ENCODE assay signal across 24 cellular contexts in the genomic region with DNA sequence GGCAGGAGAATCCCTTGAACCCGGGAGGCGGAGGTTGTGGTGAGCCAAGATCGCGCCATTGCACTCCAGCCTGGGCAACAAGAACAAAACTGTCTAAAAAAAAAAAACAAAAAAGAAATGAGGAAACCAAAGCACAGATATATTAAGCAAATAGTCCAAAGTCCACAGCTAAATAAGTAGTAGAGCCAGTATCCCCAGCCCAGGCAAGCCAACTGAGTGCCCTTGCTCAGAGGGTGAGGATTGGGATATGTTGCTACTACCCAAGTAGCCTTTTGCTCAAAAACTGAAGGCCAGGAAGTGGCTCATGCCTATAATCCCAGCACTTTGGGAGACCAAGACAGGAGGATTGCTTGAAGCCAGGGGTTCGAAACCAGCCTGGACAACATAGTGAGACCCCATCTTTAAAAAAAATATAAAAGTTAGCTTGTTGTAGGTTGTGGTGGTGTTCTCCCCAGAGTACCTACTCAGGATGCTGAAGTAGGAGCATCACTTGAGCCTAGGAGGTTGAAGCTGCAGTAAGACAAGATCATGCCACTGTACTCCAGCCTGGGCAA.
"Had no signal": no experiment of that assay in that cellular context is flagged by ENCODE, and none has a peak within 500 bp of the region (broad histone marks: within the 10 kb centered on the region; RNA-seq: fewer than 3 reads in every experiment).

No MANE protein-coding gene starts in this region.

- FAIRE-seq: colon, kidney, urothelium cell line had no signal

- H3K9ac ChIP-seq: neural progenitor cell had no signal

- H3K36me3 ChIP-seq: prostate gland had no signal

- H3K27me3 Mint-ChIP-seq: naive thymus-derived CD4-positive, alpha-beta T cell; stimulated activated memory B cell treated with anti-CD40 and anti-IgM and Interleukin-4, amounts not matched to agents 10 μg/mL and 1 μg/mL and 100 μg/mL, for 72 hours had no signal

- H2AFZ ChIP-seq: neural progenitor cell had no signal

- H3K4me1 ChIP-seq: prostate gland had no signal

- H3K27me3 ChIP-seq: dorsolateral prefrontal cortex, gastrocnemius medialis, neural progenitor cell, right atrium auricular region, tibial nerve, upper lobe of left lung had no signal

- H3K4me3 Mint-ChIP-seq: mesothelial cell of epicardium; naive thymus-derived CD4-positive, alpha-beta T cell; nephron; neural progenitor cell; stimulated activated memory B cell treated with anti-CD40 and anti-IgM and Interleukin-4, amounts not matched to agents 10 μg/mL and 1 μg/mL and 100 μg/mL, for 72 hours had no signal

- H3K9me3 ChIP-seq: gastrocnemius medialis, mucosa of descending colon, prostate gland, right atrium auricular region, thoracic aorta, tibial nerve, upper lobe of left lung had no signal

- H3K4me2 ChIP-seq: neural progenitor cell had no signal

- H3K4me3 ChIP-seq: dorsolateral prefrontal cortex, gastrocnemius medialis, mucosa of descending colon, neural progenitor cell, prostate gland, right atrium auricular region, thoracic aorta, tibial nerve, upper lobe of left lung had no signal

- H3K9me3 Mint-ChIP-seq: mesothelial cell of epicardium; nephron; neural progenitor cell; stimulated activated memory B cell treated with anti-CD40 and anti-IgM and Interleukin-4, amounts not matched to agents 10 μg/mL and 1 μg/mL and 100 μg/mL, for 72 hours had no signal

- H3K27ac Mint-ChIP-seq: mesothelial cell of epicardium; nephron; neural progenitor cell; stimulated activated memory B cell treated with anti-CD40 and anti-IgM and Interleukin-4, amounts not matched to agents 10 μg/mL and 1 μg/mL and 100 μg/mL, for 72 hours had no signal

- DNase-seq: dorsolateral prefrontal cortex; effector CD4-positive, alpha-beta T cell; gastrocnemius medialis; head of caudate nucleus; kidney; mesenchymal stem cell; mucosa of descending colon; naive thymus-derived CD4-positive, alpha-beta T cell; stimulated activated CD4-positive, alpha-beta T cell treated with anti-CD3 and anti-CD28 coated beads, Interleukin-2, amount 100 ng/mL, for 24 hours; stimulated activated CD4-positive, alpha-beta T cell treated with anti-CD3 and anti-CD28 coated beads, Interleukin-4, amount 100 ng/mL, for 24 hours; stimulated activated naive CD8-positive, alpha-beta T cell treated with anti-CD3 and anti-CD28 coated beads, Interleukin-15, Interleukin-2, amounts not matched to agents 100 U/mL and 50 U/mL, for 24 hours had no signal

- ATAC-seq: gastrocnemius medialis; left lobe of liver; mucosa of descending colon; naive thymus-derived CD4-positive, alpha-beta T cell; sciatic nerve; stimulated activated memory B cell treated with anti-CD40 and anti-IgM and Interleukin-4, amounts not matched to agents 10 μg/mL and 1 μg/mL and 100 μg/mL, for 72 hours; stimulated activated naive CD8-positive, alpha-beta T cell treated with anti-CD3 and anti-CD28 coated beads, Interleukin-15, Interleukin-2, amounts not matched to agents 100 U/mL and 50 U/mL, for 24 hours had no signal

- H3K27ac ChIP-seq: dorsolateral prefrontal cortex, gastrocnemius medialis, neural progenitor cell, prostate gland, right atrium auricular region, thoracic aorta, tibial nerve, upper lobe of left lung had no signal
